In the genomic region with DNA sequence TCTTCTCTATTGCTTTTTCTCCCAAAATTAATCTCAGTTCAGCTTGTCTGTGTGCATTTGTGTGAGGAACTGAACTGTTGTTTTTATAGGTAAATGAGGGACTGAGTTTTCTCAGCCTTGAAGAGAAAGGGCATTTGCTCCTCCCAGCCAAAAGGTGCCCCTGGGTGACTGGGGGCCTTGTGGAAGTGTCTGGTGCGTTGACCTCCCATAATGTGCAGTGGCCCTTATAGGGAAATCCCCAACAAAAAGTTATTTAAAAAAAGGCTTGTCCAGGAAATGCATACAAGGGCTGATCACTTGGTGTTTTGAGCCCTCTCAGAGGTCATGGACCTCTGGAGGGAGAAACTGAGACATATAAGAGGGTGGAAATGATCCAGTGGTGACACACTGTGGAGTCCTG, we compare ENCODE assay signal across 5 cellular contexts.
"Had no signal": no experiment of that assay in that cellular context is flagged by ENCODE, and none has a peak within 500 bp of the region (broad histone marks: within the 10 kb centered on the region; RNA-seq: fewer than 3 reads in every experiment).

No MANE protein-coding gene starts in this region.

- ATAC-seq: HepG2, K562 had no signal

- H3K36me3 Mint-ChIP-seq: IgD-negative memory B cell had no signal

- H3K4me3 Mint-ChIP-seq: IgD-negative memory B cell had no signal

- H3K27ac Mint-ChIP-seq: IgD-negative memory B cell had no signal

- H3K4me1 Mint-ChIP-seq: IgD-negative memory B cell had no signal

- DNase-seq: IMR-90, KBM-7 had no signal
